ENCODE assay signal across 29 cellular contexts in the genomic region with DNA sequence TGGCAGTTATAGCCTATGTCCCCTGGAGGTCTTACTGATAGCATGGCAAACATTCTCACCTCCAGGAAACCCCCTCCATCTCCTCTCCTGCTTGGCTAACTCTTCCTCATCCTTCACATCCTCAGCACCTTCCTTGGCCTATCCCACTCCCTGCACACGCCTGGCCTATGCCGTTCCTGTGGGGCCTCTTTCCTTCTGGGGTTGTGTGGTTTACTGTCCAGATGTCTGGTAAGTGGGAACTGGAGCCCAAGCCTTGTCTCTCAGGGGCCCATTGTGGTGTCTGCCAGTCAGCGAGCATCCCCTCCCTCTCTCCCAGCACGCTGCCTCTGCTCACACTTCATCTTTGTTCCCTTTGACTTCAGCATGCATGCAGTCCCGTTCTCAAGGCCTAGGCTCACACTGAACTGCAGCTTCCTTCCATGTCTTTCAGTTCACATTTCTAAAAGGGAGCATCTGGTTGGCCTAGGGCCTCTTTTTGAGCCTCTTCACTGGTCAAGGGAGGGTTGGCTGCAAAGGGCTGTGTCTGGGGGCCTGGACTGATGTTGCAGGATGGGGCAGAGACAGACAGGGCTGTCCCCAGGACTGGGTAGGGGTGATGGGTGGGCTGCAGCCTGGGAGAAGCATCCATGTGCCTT. TPM values are rescaled to one million over a fixed set of nuclear protein-coding genes. Genes with fewer than 3 reads are reported as not detected.
"Had no signal": no experiment of that assay in that cellular context is flagged by ENCODE, and none has a peak within 500 bp of the region (broad histone marks: within the 10 kb centered on the region; RNA-seq: fewer than 3 reads in every experiment).

No MANE protein-coding gene starts in this region.

- DNase-seq: colonic mucosa; effector CD8-positive, alpha-beta T cell; endodermal cell; esophagus squamous epithelium; hypothalamus; immature natural killer cell; islet precursor cell; kidney glomerular epithelial cell; left colon; left ventricle myocardium superior; lower lobe of right lung; naive B cell; ovary; psoas muscle; right cardiac atrium; sigmoid colon; stimulated activated CD4-positive, alpha-beta T cell treated with anti-CD3 and anti-CD28 coated beads, Interleukin-2, amount 100 ng/mL, for 24 hours; stimulated activated CD4-positive, alpha-beta T cell treated with anti-CD3 and anti-CD28 coated beads, Interleukin-4, amount 100 ng/mL, for 24 hours; stimulated activated naive B cell treated with anti-CD40 and anti-IgM and Interleukin-4, amounts not matched to agents 10 μg/mL and 1 μg/mL and 100 μg/mL, for 72 hours; upper lobe of left lung; uterus had no signal

- H3K36me3 Mint-ChIP-seq: immature natural killer cell; naive B cell; natural killer cell treated with Interleukin-12 subunit alpha and Interleukin-12 subunit beta and Interleukin-15 and Interleukin-18, amount 100 ng/mL, for 72 hours; stimulated activated naive B cell treated with anti-CD40 and anti-IgM and Interleukin-4, amounts not matched to agents 10 μg/mL and 1 μg/mL and 100 μg/mL, for 72 hours had no signal

- FAIRE-seq: frontal cortex had no signal

- H3K27ac Mint-ChIP-seq: dendritic cell treated with granulocyte-macrophage colony-stimulating factor and Interleukin-4, amounts not matched to agents 40 ng/mL and 50 ng/mL, for 4 days; endodermal cell; immature natural killer cell; naive B cell; natural killer cell treated with Interleukin-12 subunit alpha and Interleukin-12 subunit beta and Interleukin-15 and Interleukin-18, amount 100 ng/mL, for 72 hours; stimulated activated naive B cell treated with anti-CD40 and anti-IgM and Interleukin-4, amounts not matched to agents 10 μg/mL and 1 μg/mL and 100 μg/mL, for 72 hours; stimulated activated naive CD8-positive, alpha-beta T cell treated with anti-CD3 and anti-CD28 coated beads, Interleukin-15, Interleukin-2, amounts not matched to agents 100 ng/mL and 50 ng/mL, for 24 hours had no signal

- H3K9me3 Mint-ChIP-seq: dendritic cell treated with granulocyte-macrophage colony-stimulating factor and Interleukin-4, amounts not matched to agents 40 ng/mL and 50 ng/mL, for 4 days; endodermal cell; immature natural killer cell; naive B cell; natural killer cell treated with Interleukin-12 subunit alpha and Interleukin-12 subunit beta and Interleukin-15 and Interleukin-18, amount 100 ng/mL, for 72 hours; neural crest cell; stimulated activated naive B cell treated with anti-CD40 and anti-IgM and Interleukin-4, amounts not matched to agents 10 μg/mL and 1 μg/mL and 100 μg/mL, for 72 hours; stimulated activated naive CD8-positive, alpha-beta T cell treated with anti-CD3 and anti-CD28 coated beads, Interleukin-15, Interleukin-2, amounts not matched to agents 100 ng/mL and 50 ng/mL, for 24 hours had no signal

- H3K4me3 Mint-ChIP-seq: dendritic cell treated with granulocyte-macrophage colony-stimulating factor and Interleukin-4, amounts not matched to agents 40 ng/mL and 50 ng/mL, for 4 days; endodermal cell; immature natural killer cell; naive B cell; natural killer cell treated with Interleukin-12 subunit alpha and Interleukin-12 subunit beta and Interleukin-15 and Interleukin-18, amount 100 ng/mL, for 72 hours; neural crest cell; stimulated activated naive B cell treated with anti-CD40 and anti-IgM and Interleukin-4, amounts not matched to agents 10 μg/mL and 1 μg/mL and 100 μg/mL, for 72 hours; stimulated activated naive CD8-positive, alpha-beta T cell treated with anti-CD3 and anti-CD28 coated beads, Interleukin-15, Interleukin-2, amounts not matched to agents 100 ng/mL and 50 ng/mL, for 24 hours had no signal

- H3K9me3 ChIP-seq: colonic mucosa, esophagus squamous epithelium, lower lobe of right lung, ovary, psoas muscle, sigmoid colon, thoracic aorta, tibial nerve, upper lobe of left lung, uterus had no signal

- ATAC-seq: left colon; left ventricle myocardium superior; lower lobe of right lung; psoas muscle; right cardiac atrium; stimulated activated naive B cell treated with anti-CD40 and anti-IgM and Interleukin-4, amounts not matched to agents 10 μg/mL and 1 μg/mL and 100 μg/mL, for 72 hours had no signal

- H3K36me3 ChIP-seq: colonic mucosa, esophagus squamous epithelium, lower lobe of right lung, ovary, sigmoid colon, thoracic aorta, tibial nerve, upper lobe of left lung, uterus had no signal

- H3K4me1 ChIP-seq: lower lobe of right lung, uterus had no signal

- H3K27ac ChIP-seq: colonic mucosa, epithelial cell of prostate, esophagus squamous epithelium, lower lobe of right lung, ovary, psoas muscle, sigmoid colon, thoracic aorta, tibial nerve, upper lobe of left lung, uterus had no signal

- H3K4me3 ChIP-seq: colonic mucosa, esophagus squamous epithelium, lower lobe of right lung, ovary, psoas muscle, sigmoid colon, thoracic aorta, tibial nerve, upper lobe of left lung, uterus had no signal

- H3K4me1 Mint-ChIP-seq: immature natural killer cell, neural crest cell had no signal

- H3K27me3 ChIP-seq: colonic mucosa, ovary, upper lobe of left lung, uterus had no signal

RNA-seq across cellular contexts. Expression of gene EMX1, which starts 17.0 kb away (rescaled TPM):
- polyA plus RNA-seq: immature natural killer cell had no signal
